In the genomic region with DNA sequence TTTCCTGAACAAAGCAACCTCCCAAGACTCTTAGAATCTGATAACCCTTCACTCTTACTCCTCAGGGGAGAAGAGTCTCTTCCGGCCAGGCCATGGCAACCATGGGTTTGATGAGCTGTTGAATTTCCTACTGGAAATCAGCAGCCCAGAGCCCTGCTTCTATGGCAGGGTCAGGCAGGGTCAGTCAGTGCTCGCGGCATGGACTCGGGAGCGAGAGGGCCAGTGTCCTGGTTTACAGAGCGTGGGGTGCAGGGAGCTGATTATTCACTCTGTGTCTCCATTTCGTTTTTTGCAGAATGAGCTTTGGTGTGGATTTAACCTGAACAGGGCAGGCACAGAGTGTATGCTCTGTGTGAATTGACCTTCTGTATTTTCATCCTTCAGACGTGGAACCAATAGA, we compare ENCODE assay signal across 21 cellular contexts.
A peak's percentile ranks its signal among the peaks of the same experiment; 100 is the strongest.
DNase-seq lines count a peak whose midpoint lies in the region; ATAC-seq and TF ChIP-seq lines count a peak whose summit lies in the region.
"Had no signal": no experiment of that assay in that cellular context is flagged by ENCODE, and none has a peak within 500 bp of the region (broad histone marks: within the 10 kb centered on the region; RNA-seq: fewer than 3 reads in every experiment).

No MANE protein-coding gene starts in this region.

- 67 to 84% methylated on average over 8 of the region's 8 CpGs for WGBS in testis, 2 donors

- 0 out of 2 replicates have a peak overlapping the region, but pooled peaks have one; percentile 1 for H3K4me2 ChIP-seq in BLaER1
- no peak overlapping the region for H3K4me2 ChIP-seq in neural progenitor cell
- H3K4me2 ChIP-seq: A549 had no signal

- H3K79me2 ChIP-seq in neural progenitor cell (ENCODE audit: low read depth): no peaks in the 10 kb centered on the region

- H3K4me1 Mint-ChIP-seq in neural progenitor cell: peaks cover 40% of the 10 kb centered on the region
- peaks cover 6% of the 10 kb centered on the region for H3K4me1 Mint-ChIP-seq in stimulated activated memory B cell treated with anti-CD40 and anti-IgM and Interleukin-4, amounts not matched to agents 10 μg/mL and 1 μg/mL and 100 μg/mL, for 72 hours
- no peaks in the 10 kb centered on the region for H3K4me1 Mint-ChIP-seq in activated CD4-positive, alpha-beta T cell treated with anti-CD3 and anti-CD28 coated beads, Interleukin-2, amount 10 ng/mL, durations not matched to agents 24 days and 14 days
- H3K4me1 Mint-ChIP-seq: CD4-positive, CD25-positive, alpha-beta regulatory T cell had no signal

- peak; percentile 42 for DNase-seq in islet precursor cell
- DNase-seq in neural progenitor cell (ENCODE audit: low spot score): no peak
- DNase-seq in testis: peak; percentile 11
- no peak for DNase-seq in NCI-H1436 (lab: John Stamatoyannopoulos, UW)
- DNase-seq in activated CD4-positive, alpha-beta T cell treated with anti-CD3 and anti-CD28 coated beads, Interleukin-2, amount 10 ng/mL, durations not matched to agents 24 days and 14 days: no peak
- DNase-seq: 8988T; ACHN; AML-193; Caco-2; CD4-positive, CD25-positive, alpha-beta regulatory T cell; CD8-positive, alpha-beta T cell; DMS153; DND-41; GM23248; H7; HCEC 1CT had no signal

- no peak overlapping the region for H3K4me3 Mint-ChIP-seq in neural progenitor cell
- H3K4me3 Mint-ChIP-seq in stimulated activated memory B cell treated with anti-CD40 and anti-IgM and Interleukin-4, amounts not matched to agents 10 μg/mL and 1 μg/mL and 100 μg/mL, for 72 hours: no peak overlapping the region
- no peak overlapping the region for H3K4me3 Mint-ChIP-seq in activated CD4-positive, alpha-beta T cell treated with anti-CD3 and anti-CD28 coated beads, Interleukin-2, amount 10 ng/mL, durations not matched to agents 24 days and 14 days
- H3K4me3 Mint-ChIP-seq: CD4-positive, CD25-positive, alpha-beta regulatory T cell; CD8-positive, alpha-beta T cell had no signal

- H3K27me3 ChIP-seq in BLaER1: no peaks in the 10 kb centered on the region
- H3K27me3 ChIP-seq in neural progenitor cell: no peaks in the 10 kb centered on the region
- no peaks in the 10 kb centered on the region for H3K27me3 ChIP-seq in testis

- H3K9ac ChIP-seq in BLaER1 (no peak overlapping the region), neural progenitor cell (no peak overlapping the region)
- H3K9ac ChIP-seq: GM23248 had no signal

- intact Hi-C loops in testis (cut with DNase I; ENCODE audit: low total_unique reads): no loop called here
- intact Hi-C loops in activated CD4-positive, alpha-beta T cell treated with anti-CD3 and anti-CD28 coated beads, Interleukin-2, amount 10 ng/mL, durations not matched to agents 24 days and 14 days (cut with micrococcal nuclease): no loop called here

- H3F3A ChIP-seq in neural progenitor cell (ENCODE audit: low read depth): no peaks in the 10 kb centered on the region

- H3K27ac Mint-ChIP-seq in neural progenitor cell: peak overlapping the region; percentile 64
- no peak overlapping the region for H3K27ac Mint-ChIP-seq in stimulated activated memory B cell treated with anti-CD40 and anti-IgM and Interleukin-4, amounts not matched to agents 10 μg/mL and 1 μg/mL and 100 μg/mL, for 72 hours
- no peak overlapping the region for H3K27ac Mint-ChIP-seq in activated CD4-positive, alpha-beta T cell treated with anti-CD3 and anti-CD28 coated beads, Interleukin-2, amount 10 ng/mL, durations not matched to agents 24 days and 14 days
- H3K27ac Mint-ChIP-seq: CD4-positive, CD25-positive, alpha-beta regulatory T cell; CD8-positive, alpha-beta T cell had no signal

- H3K4me1 ChIP-seq in BLaER1: peaks cover 26% of the 10 kb centered on the region
- H3K4me1 ChIP-seq in neural progenitor cell: no peaks in the 10 kb centered on the region
- peaks cover 30% of the 10 kb centered on the region for H3K4me1 ChIP-seq in testis
- H3K4me1 ChIP-seq: A549, Caco-2 had no signal

- TF ChIP-seq CTCF in neural progenitor cell (IDR thresholded peaks at IDR 0.05): no peak
- TF ChIP-seq CTCF in testis (IDR thresholded peaks at IDR 0.05): no peak

- H3K36me3 ChIP-seq in BLaER1 (no peaks in the 10 kb centered on the region), neural progenitor cell (no peaks in the 10 kb centered on the region), testis (ENCODE audit: low read depth, missing control alignments) (no peaks in the 10 kb centered on the region)

- H3K27ac ChIP-seq in BLaER1 (no peak overlapping the region), neural progenitor cell (no peak overlapping the region), testis (no peak overlapping the region)
- H3K27ac ChIP-seq: A549, C4-2B, GM23248 had no signal

- H3K9me3 ChIP-seq in BLaER1 (no peaks in the 10 kb centered on the region), neural progenitor cell (ENCODE audit: low read depth) (no peaks in the 10 kb centered on the region), testis (no peaks in the 10 kb centered on the region)
- H3K9me3 ChIP-seq: A549, Caco-2 had no signal

- H3K27me3 Mint-ChIP-seq in neural progenitor cell (ENCODE audit: insufficient read depth, low read depth): peaks cover 15% of the 10 kb centered on the region
- no peaks in the 10 kb centered on the region for H3K27me3 Mint-ChIP-seq in stimulated activated memory B cell treated with anti-CD40 and anti-IgM and Interleukin-4, amounts not matched to agents 10 μg/mL and 1 μg/mL and 100 μg/mL, for 72 hours
- no peaks in the 10 kb centered on the region for H3K27me3 Mint-ChIP-seq in activated CD4-positive, alpha-beta T cell treated with anti-CD3 and anti-CD28 coated beads, Interleukin-2, amount 10 ng/mL, durations not matched to agents 24 days and 14 days
- H3K27me3 Mint-ChIP-seq: CD4-positive, CD25-positive, alpha-beta regulatory T cell had no signal

- H3K9me3 Mint-ChIP-seq in neural progenitor cell: no peaks in the 10 kb centered on the region
- peaks cover 8% of the 10 kb centered on the region for H3K9me3 Mint-ChIP-seq in stimulated activated memory B cell treated with anti-CD40 and anti-IgM and Interleukin-4, amounts not matched to agents 10 μg/mL and 1 μg/mL and 100 μg/mL, for 72 hours
- no peaks in the 10 kb centered on the region for H3K9me3 Mint-ChIP-seq in activated CD4-positive, alpha-beta T cell treated with anti-CD3 and anti-CD28 coated beads, Interleukin-2, amount 10 ng/mL, durations not matched to agents 24 days and 14 days
- H3K9me3 Mint-ChIP-seq: CD8-positive, alpha-beta T cell had no signal

- TF ChIP-seq POLR2A in testis (IDR thresholded peaks at IDR 0.05): no peak

- H2AFZ ChIP-seq in neural progenitor cell (replicated peaks): no peak overlapping the region
- H2AFZ ChIP-seq: GM23248 had no signal

- H3K4me3 ChIP-seq in BLaER1 (no peak overlapping the region), neural progenitor cell (no peak overlapping the region), testis (no peak overlapping the region)
- H3K4me3 ChIP-seq: A549, GM23248 had no signal

- no peaks in the 10 kb centered on the region for H3K36me3 Mint-ChIP-seq in neural progenitor cell
- no peaks in the 10 kb centered on the region for H3K36me3 Mint-ChIP-seq in stimulated activated memory B cell treated with anti-CD40 and anti-IgM and Interleukin-4, amounts not matched to agents 10 μg/mL and 1 μg/mL and 100 μg/mL, for 72 hours
- no peaks in the 10 kb centered on the region for H3K36me3 Mint-ChIP-seq in activated CD4-positive, alpha-beta T cell treated with anti-CD3 and anti-CD28 coated beads, Interleukin-2, amount 10 ng/mL, durations not matched to agents 24 days and 14 days (ENCODE audit: low read depth)
- H3K36me3 Mint-ChIP-seq: CD4-positive, CD25-positive, alpha-beta regulatory T cell; CD8-positive, alpha-beta T cell had no signal

- no peaks in the 10 kb centered on the region for H4K20me1 ChIP-seq in BLaER1
- H4K20me1 ChIP-seq in neural progenitor cell (ENCODE audit: low read depth): no peaks in the 10 kb centered on the region

- ATAC-seq in stimulated activated memory B cell treated with anti-CD40 and anti-IgM and Interleukin-4, amounts not matched to agents 10 μg/mL and 1 μg/mL and 100 μg/mL, for 72 hours: no peak
- ATAC-seq in GM21723 (IDR thresholded peaks at IDR 0.05; ENCODE audit: unreplicated experiment): no peak
- ATAC-seq: A549; CD8-positive, alpha-beta T cell had no signal

Comparison
In these comparisons a context has a peak if more than half of its experiments do, and no peak if none do; other contexts are left out.
1. DNase-seq: peak in islet precursor cell (single experiment) and testis (single experiment); none in neural progenitor cell (single experiment), NCI-H1436 (single experiment) and activated CD4-positive, alpha-beta T cell treated with anti-CD3 and anti-CD28 coated beads, Interleukin-2, amount 10 ng/mL, durations not matched to agents 24 days and 14 days (single experiment).